ENCODE assay signal across 25 cellular contexts in the genomic region with DNA sequence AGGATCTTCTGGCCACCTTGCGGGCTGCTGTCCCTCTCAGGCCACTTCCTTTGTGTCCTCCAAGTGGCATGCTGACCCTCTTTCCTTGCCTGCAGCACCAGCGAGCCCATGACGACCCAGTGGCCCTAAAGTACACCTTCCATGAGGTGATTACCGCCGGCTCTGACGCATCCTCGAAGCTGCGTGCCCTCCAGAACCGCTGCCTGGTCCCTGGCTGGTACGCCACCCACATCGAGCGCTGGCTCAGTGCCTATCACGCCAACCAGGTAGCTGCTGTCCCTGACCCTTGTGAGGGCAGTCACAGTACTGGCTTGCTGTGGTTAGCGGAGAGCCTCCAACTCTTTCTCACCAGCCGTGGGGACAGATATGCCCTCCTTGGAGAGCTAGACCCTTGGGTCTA.
"Had no signal": no experiment of that assay in that cellular context is flagged by ENCODE, and none has a peak within 500 bp of the region (broad histone marks: within the 10 kb centered on the region; RNA-seq: fewer than 3 reads in every experiment).

No MANE protein-coding gene starts in this region.

- H3K4me3 ChIP-seq: heart right ventricle, hepatocyte, lower lobe of right lung, pancreas, prostate gland, smooth muscle cell, stomach, testis, thyroid gland, transverse colon, upper lobe of right lung had no signal

- ATAC-seq: heart right ventricle; left ventricle myocardium superior; lower lobe of right lung; naive thymus-derived CD8-positive, alpha-beta T cell; pancreas; right cardiac atrium; stimulated activated naive B cell treated with anti-CD40 and anti-IgM and Interleukin-4, amounts not matched to agents 10 μg/mL and 1 μg/mL and 100 μg/mL, for 72 hours; stimulated activated naive CD8-positive, alpha-beta T cell treated with anti-CD3 and anti-CD28 coated beads, Interleukin-15, Interleukin-2, amounts not matched to agents 100 U/mL and 50 U/mL, for 24 hours; upper lobe of right lung had no signal

- H3K4me2 ChIP-seq: hepatocyte, smooth muscle cell had no signal

- H2AFZ ChIP-seq: hepatocyte had no signal

- H3K27me3 ChIP-seq: heart right ventricle, hepatocyte, pancreas, stomach, testis, thyroid gland, transverse colon, upper lobe of right lung had no signal

- H3K9me3 ChIP-seq: heart right ventricle, lower lobe of right lung, pancreas, prostate gland, stomach, testis, thyroid gland, transverse colon, upper lobe of right lung had no signal

- H3K4me1 ChIP-seq: pancreas, prostate gland, testis, thyroid gland had no signal

- H3K27ac ChIP-seq: heart right ventricle, hepatocyte, lower lobe of right lung, pancreas, prostate gland, stomach, testis, thyroid gland, transverse colon, upper lobe of right lung had no signal

- DNase-seq: heart right ventricle; islet precursor cell; left ventricle myocardium superior; lower lobe of right lung; mammary epithelial cell; mesenchymal stem cell; naive thymus-derived CD8-positive, alpha-beta T cell; nucleus accumbens; pancreas; retina; stimulated activated CD4-positive, alpha-beta T cell treated with anti-CD3 and anti-CD28 coated beads, Interleukin-12 subunit alpha, Interleukin-12 subunit beta, amount 100 ng/mL, for 4 hours; stimulated activated CD4-positive, alpha-beta T cell treated with anti-CD3 and anti-CD28 coated beads, Interleukin-15, amount 100 ng/mL, for 24 hours; stimulated activated CD4-positive, alpha-beta T cell treated with anti-CD3 and anti-CD28 coated beads, Interleukin-2, amount 100 ng/mL, for 24 hours; stimulated activated CD4-positive, alpha-beta T cell treated with anti-CD3 and anti-CD28 coated beads, Interleukin-4, amount 100 ng/mL, for 1 hour; stimulated activated naive B cell treated with anti-CD40 and anti-IgM and Interleukin-4, amounts not matched to agents 10 μg/mL and 1 μg/mL and 100 μg/mL, for 72 hours; stimulated activated naive CD8-positive, alpha-beta T cell treated with anti-CD3 and anti-CD28 coated beads, Interleukin-15, Interleukin-2, amounts not matched to agents 100 U/mL and 50 U/mL, for 24 hours; stomach; testis; thyroid gland; transverse colon; upper lobe of right lung had no signal
